3 cellular contexts compared by ENCODE assay signal in genomic region chr12:121651381-121651780, GRCh38.
TF ChIP-seq lines count a peak whose summit lies in the region.

No MANE protein-coding gene starts in this region.

TF ChIP-seq in IMR-90, 13 proteins besides CTCF, POLR2A, EP300 and RAD21:
- TF ChIP-seq MAFK (IDR thresholded peaks at IDR 0.05; ENCODE audit: low read depth, low read length) (no peak), CHD1 (IDR thresholded peaks at IDR 0.05; ENCODE audit: low read depth, low read length) (no peak), CEBPB (IDR thresholded peaks at IDR 0.05; ENCODE audit: low read depth, low read length) (no peak), MXI1 (IDR thresholded peaks at IDR 0.05; ENCODE audit: borderline replicate concordance, low read depth, low read length) (no peak), RFX5 (IDR thresholded peaks at IDR 0.05; ENCODE audit: low read depth, low read length) (no peak), NFE2L2 (IDR thresholded peaks at IDR 0.05; ENCODE audit: low read depth, low read length) (no peak), SMC3 (IDR thresholded peaks at IDR 0.05; ENCODE audit: low read depth, low read length) (no peak), RCOR1 (IDR thresholded peaks at IDR 0.05; ENCODE audit: insufficient replicate concordance, low read length) (no peak), BHLHE40 (IDR thresholded peaks at IDR 0.05; ENCODE audit: low read depth, low read length) (no peak), FOS (IDR thresholded peaks at IDR 0.05; ENCODE audit: low read depth, low read length) (no peak), MAZ (IDR thresholded peaks at IDR 0.05; ENCODE audit: borderline replicate concordance, low read depth, low read length) (no peak)
- TF ChIP-seq, protein P1, sequence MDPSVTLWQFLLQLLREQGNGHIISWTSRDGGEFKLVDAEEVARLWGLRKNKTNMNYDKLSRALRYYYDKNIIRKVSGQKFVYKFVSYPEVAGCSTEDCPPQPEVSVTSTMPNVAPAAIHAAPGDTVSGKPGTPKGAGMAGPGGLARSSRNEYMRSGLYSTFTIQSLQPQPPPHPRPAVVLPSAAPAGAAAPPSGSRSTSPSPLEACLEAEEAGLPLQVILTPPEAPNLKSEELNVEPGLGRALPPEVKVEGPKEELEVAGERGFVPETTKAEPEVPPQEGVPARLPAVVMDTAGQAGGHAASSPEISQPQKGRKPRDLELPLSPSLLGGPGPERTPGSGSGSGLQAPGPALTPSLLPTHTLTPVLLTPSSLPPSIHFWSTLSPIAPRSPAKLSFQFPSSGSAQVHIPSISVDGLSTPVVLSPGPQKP (IDR thresholded peaks at IDR 0.05; ENCODE audit: borderline replicate concordance, low read depth, low read length) = no peak
- TF ChIP-seq, protein P2, sequence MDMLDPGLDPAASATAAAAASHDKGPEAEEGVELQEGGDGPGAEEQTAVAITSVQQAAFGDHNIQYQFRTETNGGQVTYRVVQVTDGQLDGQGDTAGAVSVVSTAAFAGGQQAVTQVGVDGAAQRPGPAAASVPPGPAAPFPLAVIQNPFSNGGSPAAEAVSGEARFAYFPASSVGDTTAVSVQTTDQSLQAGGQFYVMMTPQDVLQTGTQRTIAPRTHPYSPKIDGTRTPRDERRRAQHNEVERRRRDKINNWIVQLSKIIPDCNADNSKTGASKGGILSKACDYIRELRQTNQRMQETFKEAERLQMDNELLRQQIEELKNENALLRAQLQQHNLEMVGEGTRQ (IDR thresholded peaks at IDR 0.05; ENCODE audit: low read depth, low read length) = no peak

TF ChIP-seq in H1, 55 proteins besides CTCF, POLR2A, EP300 and RAD21:
- TF ChIP-seq RFX5 (IDR thresholded peaks at IDR 0.05; ENCODE audit: borderline replicate concordance, low read depth, low read length) = no peak
- TF ChIP-seq SP1 (IDR thresholded peaks at IDR 0.05; ENCODE audit: low read depth, low read length) = no peak
- no peak for TF ChIP-seq CBX5 (IDR thresholded peaks at IDR 0.05; ENCODE audit: low read depth, low read length)
- TF ChIP-seq KDM4A (IDR thresholded peaks at IDR 0.05; ENCODE audit: low read depth, low read length, severe bottlenecking) = no peak
- no peak for TF ChIP-seq HDAC2 (IDR thresholded peaks at IDR 0.05; ENCODE audit: borderline replicate concordance in 1 of 2, low read depth in 2 of 2, low read length in 2 of 2)
- TF ChIP-seq SP2 (IDR thresholded peaks at IDR 0.05; ENCODE audit: low read length) = no peak
- no peak for TF ChIP-seq BACH1 (IDR thresholded peaks at IDR 0.05; ENCODE audit: low read length)
- TF ChIP-seq ZNF274 (IDR thresholded peaks at IDR 0.05; ENCODE audit: borderline replicate concordance, extremely low read depth, low read length) = no peak
- TF ChIP-seq TEAD4 (IDR thresholded peaks at IDR 0.05; ENCODE audit: low read depth, low read length) = no peak
- TF ChIP-seq SIX5 (IDR thresholded peaks at IDR 0.05; ENCODE audit: low read depth, low read length) = no peak
- TF ChIP-seq TAF7 (optimal IDR thresholded peaks at IDR 0.05; ENCODE audit: borderline replicate concordance, low read depth, low read length) = no peak
- TF ChIP-seq, protein P3, sequence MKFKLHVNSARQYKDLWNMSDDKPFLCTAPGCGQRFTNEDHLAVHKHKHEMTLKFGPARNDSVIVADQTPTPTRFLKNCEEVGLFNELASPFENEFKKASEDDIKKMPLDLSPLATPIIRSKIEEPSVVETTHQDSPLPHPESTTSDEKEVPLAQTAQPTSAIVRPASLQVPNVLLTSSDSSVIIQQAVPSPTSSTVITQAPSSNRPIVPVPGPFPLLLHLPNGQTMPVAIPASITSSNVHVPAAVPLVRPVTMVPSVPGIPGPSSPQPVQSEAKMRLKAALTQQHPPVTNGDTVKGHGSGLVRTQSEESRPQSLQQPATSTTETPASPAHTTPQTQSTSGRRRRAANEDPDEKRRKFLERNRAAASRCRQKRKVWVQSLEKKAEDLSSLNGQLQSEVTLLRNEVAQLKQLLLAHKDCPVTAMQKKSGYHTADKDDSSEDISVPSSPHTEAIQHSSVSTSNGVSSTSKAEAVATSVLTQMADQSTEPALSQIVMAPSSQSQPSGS (IDR thresholded peaks at IDR 0.05; ENCODE audit: low read length) = no peak

TF ChIP-seq in HEK293T, 16 proteins besides CTCF, POLR2A, EP300 and RAD21:
- TF ChIP-seq NFRKB (IDR thresholded peaks at IDR 0.05) = no peak
